ENCODE assay signal across 19 cellular contexts in the genomic region with DNA sequence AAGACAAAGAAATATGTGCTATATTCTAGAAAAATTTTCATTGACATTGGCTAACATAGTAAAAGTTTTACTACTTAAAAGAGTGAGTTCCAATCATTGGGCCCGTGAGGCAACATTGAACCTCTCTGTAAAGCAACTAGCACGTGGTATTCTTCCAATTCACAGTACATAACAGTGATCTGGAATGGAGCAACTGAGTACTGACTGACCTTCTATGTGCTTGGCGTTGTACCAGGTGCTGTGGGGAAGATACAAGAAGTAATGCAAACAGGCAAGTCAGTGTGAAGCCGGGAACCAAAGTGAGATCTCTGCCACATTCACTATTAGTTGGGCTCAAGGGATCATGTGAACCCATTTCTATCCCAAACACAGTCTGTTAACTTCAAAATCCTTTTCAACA.
DNase-seq lines count a peak whose midpoint lies in the region; ATAC-seq lines count a peak whose summit lies in the region.
"Had no signal": no experiment of that assay in that cellular context is flagged by ENCODE, and none has a peak within 500 bp of the region (broad histone marks: within the 10 kb centered on the region; RNA-seq: fewer than 3 reads in every experiment).

No MANE protein-coding gene starts in this region.

- ATAC-seq in left ventricle myocardium superior (peak; percentile 50), Right ventricle myocardium superior (ENCODE audit: poor library complexity) (no peak), GM21447 (IDR thresholded peaks at IDR 0.05; ENCODE audit: unreplicated experiment) (no peak)
- ATAC-seq: A549, GM12878 had no signal

- intact Hi-C loops in left ventricle myocardium superior (cut with micrococcal nuclease), result no loop called here
- intact Hi-C loops in Right ventricle myocardium superior (cut with DNase I), result no loop called here

- peak; percentile 3 for DNase-seq in NCI-H748 (lab: John Stamatoyannopoulos, UW; ENCODE audit: unreplicated experiment)
- DNase-seq in NCI-H748 treated with DMSO at 0.1 percent for 48 hours (lab: John Stamatoyannopoulos, UW), result no peak
- no peak for DNase-seq in left ventricle myocardium superior
- DNase-seq in Right ventricle myocardium superior, result no peak
- DNase-seq: AML-193; CD4-positive, alpha-beta memory T cell; CD4-positive, CD25-positive, alpha-beta regulatory T cell; CD8-positive, alpha-beta memory T cell; COR-L47; DMS 273 treated with DMSO at 0.1 percent for 48 hours; DMS153; DMS53; DMS79; DND-41; EL; GDM1 had no signal
